In the genomic region with DNA sequence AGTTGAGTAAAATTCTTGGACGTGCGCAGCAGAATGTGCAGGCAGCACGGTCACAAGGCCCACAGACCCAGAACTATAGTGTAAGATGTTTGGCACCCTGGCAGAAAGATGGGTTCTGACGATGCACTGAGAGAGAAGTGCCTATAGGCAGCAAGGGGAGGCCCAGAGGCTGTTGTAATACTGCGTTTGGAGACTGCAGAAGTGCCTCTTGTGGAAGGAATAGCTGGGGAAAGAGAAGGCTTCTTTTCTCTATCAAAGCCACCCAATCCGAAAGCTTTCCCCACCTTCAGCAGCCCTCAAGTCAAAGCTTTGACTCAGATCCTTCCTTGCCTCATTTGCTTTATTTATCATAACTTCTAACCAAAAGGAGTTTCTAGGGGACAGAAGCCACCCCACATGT, we compare ENCODE assay signal across 8 cellular contexts. TPM values are rescaled to one million over a fixed set of nuclear protein-coding genes. Genes with fewer than 3 reads are reported as not detected.
DNase-seq lines count a peak whose midpoint lies in the region; ATAC-seq and TF ChIP-seq lines count a peak whose summit lies in the region.

No MANE protein-coding gene starts in this region.

- H3K36me3 ChIP-seq in RWPE2 (ENCODE audit: low read depth), result no peaks in the 10 kb centered on the region

- H3K9me3 ChIP-seq in RWPE2 (ENCODE audit: severe bottlenecking), result no peaks in the 10 kb centered on the region

- H3K27ac ChIP-seq in RWPE2 (ENCODE audit: poor library complexity, severe bottlenecking), result peak overlapping the region; percentile 89

- H3K4me3 ChIP-seq in RWPE2 (ENCODE audit: severe bottlenecking), result no peak overlapping the region

- H3K9me3 Mint-ChIP-seq in activated CD4-positive, alpha-beta T cell treated with anti-CD3 and anti-CD28 coated beads, Interleukin-2, amount 10 ng/mL, durations not matched to agents 24 days and 14 days, result no peaks in the 10 kb centered on the region
- no peaks in the 10 kb centered on the region for H3K9me3 Mint-ChIP-seq in stimulated activated memory B cell treated with anti-CD40 and anti-IgM and Interleukin-4, amounts not matched to agents 10 μg/mL and 1 μg/mL and 100 μg/mL, for 72 hours

- H3K36me3 Mint-ChIP-seq in activated CD4-positive, alpha-beta T cell treated with anti-CD3 and anti-CD28 coated beads, Interleukin-2, amount 10 ng/mL, durations not matched to agents 24 days and 14 days (ENCODE audit: low read depth), result peaks cover 2% of the 10 kb centered on the region
- H3K36me3 Mint-ChIP-seq in stimulated activated memory B cell treated with anti-CD40 and anti-IgM and Interleukin-4, amounts not matched to agents 10 μg/mL and 1 μg/mL and 100 μg/mL, for 72 hours, result no peaks in the 10 kb centered on the region

- peaks cover 20% of the 10 kb centered on the region for H3K4me1 Mint-ChIP-seq in activated CD4-positive, alpha-beta T cell treated with anti-CD3 and anti-CD28 coated beads, Interleukin-2, amount 10 ng/mL, durations not matched to agents 24 days and 14 days
- peaks cover 24% of the 10 kb centered on the region for H3K4me1 Mint-ChIP-seq in stimulated activated memory B cell treated with anti-CD40 and anti-IgM and Interleukin-4, amounts not matched to agents 10 μg/mL and 1 μg/mL and 100 μg/mL, for 72 hours

- H3K27me3 ChIP-seq in RWPE2 (ENCODE audit: insufficient read depth, poor library complexity, severe bottlenecking), result no peaks in the 10 kb centered on the region

- peak overlapping the region; percentile 95 for H3K27ac Mint-ChIP-seq in activated CD4-positive, alpha-beta T cell treated with anti-CD3 and anti-CD28 coated beads, Interleukin-2, amount 10 ng/mL, durations not matched to agents 24 days and 14 days
- H3K27ac Mint-ChIP-seq in stimulated activated memory B cell treated with anti-CD40 and anti-IgM and Interleukin-4, amounts not matched to agents 10 μg/mL and 1 μg/mL and 100 μg/mL, for 72 hours, result peak overlapping the region; percentile 97

- no peak for ATAC-seq in RWPE2 (ENCODE audit: low read depth)
- ATAC-seq in stimulated activated memory B cell treated with anti-CD40 and anti-IgM and Interleukin-4, amounts not matched to agents 10 μg/mL and 1 μg/mL and 100 μg/mL, for 72 hours, result no peak
- ATAC-seq in GM18520 (IDR thresholded peaks at IDR 0.05; ENCODE audit: unreplicated experiment), result no peak
- ATAC-seq in GM18517 (IDR thresholded peaks at IDR 0.05; ENCODE audit: unreplicated experiment), result no peak

- DNase-seq in activated CD4-positive, alpha-beta T cell treated with anti-CD3 and anti-CD28 coated beads, Interleukin-2, amount 10 ng/mL, durations not matched to agents 24 days and 14 days, result no peak
- no peak for DNase-seq in activated CD4-positive, alpha-beta T cell treated with anti-CD3 and anti-CD28 coated beads for 48 hours
- DNase-seq in RWPE2 (ENCODE audit: low spot score) (no peak), fibroblast of gingiva (ENCODE audit: low read depth) (peak; percentile 17), HPDE6-E6E7 (ENCODE audit: extremely low spot score) (no peak)

- H3K4me1 ChIP-seq in RWPE2 (ENCODE audit: insufficient read depth, poor library complexity, severe bottlenecking), result no peaks in the 10 kb centered on the region

- intact Hi-C loops in activated CD4-positive, alpha-beta T cell treated with anti-CD3 and anti-CD28 coated beads, Interleukin-2, amount 10 ng/mL, durations not matched to agents 24 days and 14 days (cut with micrococcal nuclease), result loop anchor here (10.0 kb wide), 1 partner anchor 1462 kb away; the partner anchor contains the start of genes PML and STOML1

- peak overlapping the region; percentile 96 for H3K4me3 Mint-ChIP-seq in activated CD4-positive, alpha-beta T cell treated with anti-CD3 and anti-CD28 coated beads, Interleukin-2, amount 10 ng/mL, durations not matched to agents 24 days and 14 days
- H3K4me3 Mint-ChIP-seq in stimulated activated memory B cell treated with anti-CD40 and anti-IgM and Interleukin-4, amounts not matched to agents 10 μg/mL and 1 μg/mL and 100 μg/mL, for 72 hours, result no peak overlapping the region

- TF ChIP-seq CTCF in RWPE2 (IDR thresholded peaks at IDR 0.05; ENCODE audit: poor library complexity, severe bottlenecking), result no peak

- no peaks in the 10 kb centered on the region for H3K27me3 Mint-ChIP-seq in activated CD4-positive, alpha-beta T cell treated with anti-CD3 and anti-CD28 coated beads, Interleukin-2, amount 10 ng/mL, durations not matched to agents 24 days and 14 days
- H3K27me3 Mint-ChIP-seq in stimulated activated memory B cell treated with anti-CD40 and anti-IgM and Interleukin-4, amounts not matched to agents 10 μg/mL and 1 μg/mL and 100 μg/mL, for 72 hours, result no peaks in the 10 kb centered on the region

RNA-seq across cellular contexts. Expression of gene SIN3A, which starts 5.2 kb away (rescaled TPM):
- 92.2 and 102 TPM in 2 replicates for total RNA-seq in activated CD4-positive, alpha-beta T cell treated with anti-CD3 and anti-CD28 coated beads, Interleukin-2, amount 10 ng/mL, durations not matched to agents 24 days and 14 days
